21 cellular contexts compared by ENCODE assay signal in the genomic region with DNA sequence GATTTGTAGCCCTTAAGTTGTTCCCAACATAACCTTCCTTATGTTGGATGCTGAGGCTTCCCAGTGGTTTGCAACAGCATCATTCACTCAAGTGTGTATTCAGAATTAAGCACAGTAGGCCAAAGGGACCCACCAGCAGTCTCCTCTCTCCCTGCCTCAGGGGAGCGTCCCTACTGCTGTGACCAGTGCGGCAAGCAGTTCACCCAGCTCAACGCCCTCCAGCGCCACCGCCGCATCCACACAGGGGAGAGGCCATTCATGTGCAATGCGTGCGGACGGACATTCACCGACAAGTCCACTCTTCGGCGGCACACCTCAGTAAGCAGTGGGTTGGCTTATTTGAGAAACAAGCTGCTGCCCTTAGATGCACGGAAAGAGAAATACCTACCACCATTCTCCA. TPM values are rescaled to one million over a fixed set of nuclear protein-coding genes. Genes with fewer than 3 reads are reported as not detected.
DNase-seq lines count a peak whose midpoint lies in the region; ATAC-seq, FAIRE-seq and TF ChIP-seq lines count a peak whose summit lies in the region.
"Had no signal": no experiment of that assay in that cellular context is flagged by ENCODE, and none has a peak within 500 bp of the region (broad histone marks: within the 10 kb centered on the region; RNA-seq: fewer than 3 reads in every experiment).

No MANE protein-coding gene starts in this region.

- TF ChIP-seq EP300 in GM12878 (IDR thresholded peaks at IDR 0.05; ENCODE audit: borderline replicate concordance in 1 of 2, control insufficient read depth in 1 of 2, low read depth in 2 of 2, low read length in 2 of 2), result no peak

- POLR2A ChIA-PET in GM12878 (lab: Charles Lee), result interaction anchor here (0.6 kb wide), 1 partner anchor 14 kb away, joined by 3 read pairs; no protein-coding TSS in a partner anchor

- H3K9me3 ChIP-seq in GM12878 (replicated peaks; ENCODE audit: control insufficient read depth, insufficient read depth, low read length) (no peaks in the 10 kb centered on the region), skeletal muscle tissue (ENCODE audit: control insufficient read depth in 3 of 3, low read length in 3 of 3) (no peaks in the 10 kb centered on the region)
- H3K9me3 ChIP-seq: Caco-2 had no signal

- no peak overlapping the region for H3K4me3 Mint-ChIP-seq in activated T-helper 2 cell treated with anti-CD3 and anti-CD28 coated beads, Interferon-gamma antibody, Interleukin-2, Interleukin-4, amounts not matched to agents 10 μg/mL and 5 μg/mL and 100 μg/mL, durations not matched to agents 14 hours and 24 hours and 36 hours (ENCODE audit: low read depth)
- no peak overlapping the region for H3K4me3 Mint-ChIP-seq in GM23338
- H3K4me3 Mint-ChIP-seq: CD4-positive, alpha-beta memory T cell had no signal

- intact Hi-C loops in GM12878 (cut with micrococcal nuclease; ENCODE audit: unreplicated experiment), result no loop called here
- intact Hi-C loops in activated T-helper 2 cell treated with anti-CD3 and anti-CD28 coated beads, Interferon-gamma antibody, Interleukin-2, Interleukin-4, amounts not matched to agents 10 μg/mL and 5 μg/mL and 100 μg/mL, durations not matched to agents 14 hours and 24 hours and 36 hours (cut with micrococcal nuclease), result no loop called here

- no peak for ATAC-seq in GM12878
- no peak for ATAC-seq in GM18867 (IDR thresholded peaks at IDR 0.05; ENCODE audit: unreplicated experiment)
- ATAC-seq in GM23338, result no peak
- ATAC-seq: Right ventricle myocardium inferior had no signal

- H3K4me2 ChIP-seq in GM12878 (ENCODE audit: control insufficient read depth, insufficient read depth) (no peak overlapping the region), GM23338 (no peak overlapping the region)
- H3K4me2 ChIP-seq: BLaER1 treated with 17β-estradiol and CSF1 and Interleukin-3, amounts not matched to agents 10 nM and 100 nM had no signal

- no peak overlapping the region for H3K27ac Mint-ChIP-seq in activated T-helper 2 cell treated with anti-CD3 and anti-CD28 coated beads, Interferon-gamma antibody, Interleukin-2, Interleukin-4, amounts not matched to agents 10 μg/mL and 5 μg/mL and 100 μg/mL, durations not matched to agents 14 hours and 24 hours and 36 hours
- no peak overlapping the region for H3K27ac Mint-ChIP-seq in GM23338

- 99% methylated on average over 13 of the region's 13 CpGs for WGBS in GM12878 (ENCODE audit: insufficient coverage, insufficient replicate concordance, low lambda C conversion rate, missing lambda C conversion rate)

- no peak for DNase-seq in GM12878 (ENCODE audit: low read depth, low spot score)
- DNase-seq in mesenteric fat pad (ENCODE audit: low spot score), result peak; percentile 80
- DNase-seq in activated T-helper 2 cell treated with anti-CD3 and anti-CD28 coated beads, Interferon-gamma antibody, Interleukin-2, Interleukin-4, amounts not matched to agents 10 μg/mL and 5 μg/mL and 100 μg/mL, durations not matched to agents 14 hours and 24 hours and 36 hours (ENCODE audit: low spot score), result no peak
- no peak for DNase-seq in GM23338 (ENCODE audit: low spot score)
- DNase-seq: Caco-2; CD4-positive, alpha-beta memory T cell; GDM1; MM.1S; NCI-H1092; NCI-H1436; NCI-H187 treated with DMSO at 0.1 percent for 48 hours; NCI-H2107; NCI-H446 treated with DMSO at 0.1 percent for 48 hours; NCI-H526 treated with DMSO at 0.1 percent for 48 hours; OCI-M1 had no signal

- SMC1A ChIA-PET in GM12878 (lab: Charles Lee; ENCODE audit: uncharacterized antibody, unreplicated experiment), result interaction anchor here (1.4 kb wide), 1 partner anchor 50 kb away, joined by 4 read pairs; no protein-coding TSS in a partner anchor

- H3K27me3 Mint-ChIP-seq in activated T-helper 2 cell treated with anti-CD3 and anti-CD28 coated beads, Interferon-gamma antibody, Interleukin-2, Interleukin-4, amounts not matched to agents 10 μg/mL and 5 μg/mL and 100 μg/mL, durations not matched to agents 14 hours and 24 hours and 36 hours (ENCODE audit: low read depth), result no peaks in the 10 kb centered on the region
- peaks cover 10% of the 10 kb centered on the region for H3K27me3 Mint-ChIP-seq in GM23338 (ENCODE audit: insufficient read depth, low read depth, poor library complexity)
- H3K27me3 Mint-ChIP-seq: CD4-positive, alpha-beta memory T cell had no signal

- in situ Hi-C loops in GM12878 (cut with MboI), result loop anchor here (25.0 kb wide), 2 partner anchors 1693 to 1893 kb away; a partner anchor contains a TSS

- CTCF ChIA-PET in GM12878 (lab: Yijun Ruan, JAX), result no interaction called here

- no peak for FAIRE-seq in GM12878 (lab: Jason Lieb, UNC)
- FAIRE-seq: H54 had no signal

- no TSS peak for BruUV-seq in GM12878 (replicated peaks; lab: Mats Ljungman, UMichigan)

- H3K4me3 ChIP-seq in GM12878, result no peak overlapping the region
- no peak overlapping the region for H3K4me3 ChIP-seq in skeletal muscle tissue (ENCODE audit: low read length in 3 of 3)
- H3K4me3 ChIP-seq in GM23338, result no peak overlapping the region
- H3K4me3 ChIP-seq: BLaER1 treated with 17β-estradiol and CSF1 and Interleukin-3, amounts not matched to agents 10 nM and 100 nM had no signal

- peaks cover 16% of the 10 kb centered on the region for H3K4me1 ChIP-seq in GM12878 (ENCODE audit: control insufficient read depth, insufficient read depth, low read length)
- peaks cover 24 to 39% (median 27%) of the 10 kb centered on the region in 3 donors for H3K4me1 ChIP-seq in skeletal muscle tissue (ENCODE audit: control insufficient read depth in 3 of 3, insufficient read depth in 3 of 3, low read length in 3 of 3)
- peaks cover 4% of the 10 kb centered on the region; the same call in 1 of the 2 replicates for H3K4me1 ChIP-seq in GM23338 (ENCODE audit: insufficient read depth)

- peak; percentile 14 for TF ChIP-seq POLR2A in GM19193 (IDR thresholded peaks at IDR 0.05; ENCODE audit: extremely low read depth, insufficient read depth, insufficient read length)
- peak; percentile 64 for TF ChIP-seq POLR2A in GM12878 (IDR thresholded peaks at IDR 0.05; ENCODE audit: low read depth, low read length)

- no peak overlapping the region for H3K9ac ChIP-seq in GM12878 (ENCODE audit: control insufficient read depth, insufficient read depth, low read length)
- no peak overlapping the region for H3K9ac ChIP-seq in skeletal muscle tissue (ENCODE audit: low read depth in 1 of 3, low read length in 3 of 3)
- H3K9ac ChIP-seq: BLaER1 treated with 17β-estradiol and CSF1 and Interleukin-3, amounts not matched to agents 10 nM and 100 nM had no signal

- H2AFZ ChIP-seq in GM12878 (ENCODE audit: control insufficient read depth, low read depth, low read length), result no peak overlapping the region
- H2AFZ ChIP-seq in GM23338, result no peak overlapping the region

- H3K9me2 ChIP-seq in GM23338 (ENCODE audit: insufficient read depth), result no peaks in the 10 kb centered on the region

- H4K20me1 ChIP-seq in GM12878 (ENCODE audit: control insufficient read depth, insufficient read depth) (no peaks in the 10 kb centered on the region), GM23338 (replicated peaks; ENCODE audit: insufficient read depth) (peaks cover 28% of the 10 kb centered on the region)

- H3K79me2 ChIP-seq in GM12878 (ENCODE audit: control insufficient read depth, insufficient read depth, low read length) (peaks cover 31% of the 10 kb centered on the region), GM23338 (replicated peaks; ENCODE audit: insufficient read depth) (peaks cover 38% of the 10 kb centered on the region)

- H3K36me3 Mint-ChIP-seq in activated T-helper 2 cell treated with anti-CD3 and anti-CD28 coated beads, Interferon-gamma antibody, Interleukin-2, Interleukin-4, amounts not matched to agents 10 μg/mL and 5 μg/mL and 100 μg/mL, durations not matched to agents 14 hours and 24 hours and 36 hours (ENCODE audit: low read depth), result peaks cover 81% of the 10 kb centered on the region
- H3K36me3 Mint-ChIP-seq in GM23338 (ENCODE audit: low read depth), result peaks cover 67% of the 10 kb centered on the region

- H3K9me3 Mint-ChIP-seq in activated T-helper 2 cell treated with anti-CD3 and anti-CD28 coated beads, Interferon-gamma antibody, Interleukin-2, Interleukin-4, amounts not matched to agents 10 μg/mL and 5 μg/mL and 100 μg/mL, durations not matched to agents 14 hours and 24 hours and 36 hours, result no peaks in the 10 kb centered on the region
- no peaks in the 10 kb centered on the region for H3K9me3 Mint-ChIP-seq in GM23338
- H3K9me3 Mint-ChIP-seq: CD4-positive, alpha-beta memory T cell had no signal

- H3F3A ChIP-seq in GM23338 (replicated peaks; ENCODE audit: low read depth), result no peaks in the 10 kb centered on the region

- TF ChIP-seq RAD21 in GM12878 (IDR thresholded peaks at IDR 0.05; ENCODE audit: insufficient read depth, low read depth, low read length), result no peak

- no peak overlapping the region for H3K27ac ChIP-seq in GM12878 (ENCODE audit: control insufficient read depth, insufficient read depth)
- peak overlapping the region; percentile 15 for H3K27ac ChIP-seq in skeletal muscle tissue (ENCODE audit: low read depth, low read length)
- no peak overlapping the region for H3K27ac ChIP-seq in GM23338 (ENCODE audit: low read depth)
- H3K27ac ChIP-seq: BLaER1 treated with 17β-estradiol and CSF1 and Interleukin-3, amounts not matched to agents 10 nM and 100 nM had no signal

- H3K36me3 ChIP-seq in GM12878 (ENCODE audit: control insufficient read depth in 2 of 2, insufficient read depth in 2 of 2, low read length in 1 of 2), result peaks cover 15 to 30% of the 10 kb centered on the region in 2 experiments
- peaks cover 32 to 57% (median 57%) of the 10 kb centered on the region in 3 donors for H3K36me3 ChIP-seq in skeletal muscle tissue (ENCODE audit: control insufficient read depth in 3 of 3, insufficient read depth in 3 of 3, low read length in 3 of 3)
- peaks cover 14% of the 10 kb centered on the region; the same call in 1 of the 2 replicates for H3K36me3 ChIP-seq in GM23338 (ENCODE audit: insufficient read depth)

- peaks cover 25% of the 10 kb centered on the region for H3K4me1 Mint-ChIP-seq in activated T-helper 2 cell treated with anti-CD3 and anti-CD28 coated beads, Interferon-gamma antibody, Interleukin-2, Interleukin-4, amounts not matched to agents 10 μg/mL and 5 μg/mL and 100 μg/mL, durations not matched to agents 14 hours and 24 hours and 36 hours (ENCODE audit: low read depth)
- H3K4me1 Mint-ChIP-seq in GM23338, result peaks cover 13% of the 10 kb centered on the region

- TF ChIP-seq CTCF in GM12878 (IDR thresholded peaks at IDR 0.05 in 2 of 3, conservative IDR thresholded peaks at IDR 0.05 in 1 of 3; ENCODE audit: control insufficient read depth in 2 of 3, extremely low read depth in 1 of 3, insufficient read depth in 1 of 3, low read depth in 3 of 3, low read length in 3 of 3) (no peak), GM23338 (conservative IDR thresholded peaks at IDR 0.05; ENCODE audit: low read depth in 2 of 2) (no peak)

- RAD21 ChIA-PET in GM12878 (lab: Charles Lee; ENCODE audit: unreplicated experiment), result no interaction called here

- H3K27me3 ChIP-seq in GM12878 (replicated peaks in 1 of 2; ENCODE audit: control insufficient read depth in 2 of 2, insufficient read depth in 2 of 2, low read length in 1 of 2) (no peaks in the 10 kb centered on the region), skeletal muscle tissue (ENCODE audit: control insufficient read depth in 3 of 3, insufficient read depth in 3 of 3, low read length in 3 of 3) (no peaks in the 10 kb centered on the region), GM23338 (ENCODE audit: insufficient read depth) (no peaks in the 10 kb centered on the region)
- H3K27me3 ChIP-seq: BLaER1 treated with 17β-estradiol and CSF1 and Interleukin-3, amounts not matched to agents 10 nM and 100 nM had no signal

RNA-seq across cellular contexts. Expression of a gene that starts 7.4 kb away (rescaled TPM):
- total RNA-seq in GM12878 (2013; cell fraction: nucleolus; rRNA removed), result 11.1 and 12.9 TPM in 2 replicates
- total RNA-seq in GM12878 (2014; rRNA removed), result 8.7 and 14.0 TPM in 2 replicates
- total RNA-seq in GM12878 (2014; rRNA removed; fragmentation: Illumina TruSeq; extraction: Trizol), result 7.8 and 9.9 TPM in 2 replicates
- total RNA-seq in GM12878 (2021), result 9.5 and 10.7 TPM in 2 replicates
- polyA plus RNA-seq in GM12878 (2011; ENCODE audit: low read depth), result 3.4 TPM
- polyA plus RNA-seq in GM12878 (2011; rRNA removed), result 11.7 and 19.5 TPM in 2 replicates
- polyA plus RNA-seq in GM12878 (2011; cell fraction: cytosol; rRNA removed), result 15.6 and 26.4 TPM in 2 replicates
- polyA plus RNA-seq in GM12878 (2011; cell fraction: nucleus; rRNA removed), result 37.0 and 40.5 TPM in 2 replicates
- polyA plus RNA-seq in GM12878 (2012), result 6.3 and 7.3 TPM in 2 replicates
- 6.2 and 13.5 TPM in 2 replicates for polyA plus RNA-seq in GM12878 (2014; fragmentation: Illumina TruSeq; extraction: Trizol)
- polyA plus RNA-seq in GM12878 (2014; fragmentation: Nextera tagmentation; extraction: Ambion mirVana), result 1 to 10 TPM; 2.2 to 2.4 TPM
- polyA plus RNA-seq in GM12878 (2014; rRNA removed), result 9.5 and 12.4 TPM in 2 replicates
- polyA plus RNA-seq in GM12878 (2016; fragmentation: Nextera tagmentation; extraction: Ambion mirVana), result 1 to 10 TPM; 6.9 to 7.1 TPM
- polyA minus RNA-seq in GM12878 (2011; rRNA and poly(A)+ RNA removed), result 38.7 and 58.2 TPM in 2 replicates
- polyA minus RNA-seq in GM12878 (2011; cell fraction: cytosol; rRNA and poly(A)+ RNA removed), result 14.8 TPM in 2 replicates
- polyA minus RNA-seq in GM12878 (2011; cell fraction: nucleus; rRNA and poly(A)+ RNA removed), result 31.4 and 51.2 TPM in 2 replicates
- total RNA-seq in mesenteric fat pad, result 14.6 TPM
- 11.0 TPM for total RNA-seq in skeletal muscle tissue
- 9.6 and 13.2 TPM in 2 replicates for total RNA-seq in activated T-helper 2 cell treated with anti-CD3 and anti-CD28 coated beads, Interferon-gamma antibody, Interleukin-2, Interleukin-4, amounts not matched to agents 10 μg/mL and 5 μg/mL and 100 μg/mL, durations not matched to agents 14 hours and 24 hours and 36 hours
- total RNA-seq in GM23338 (2014; rRNA removed; shearing (Covaris generic)), result 15.7 and 17.3 TPM in 2 replicates
- 3.7 and 4.2 TPM in 2 replicates for polyA plus RNA-seq in GM23338 (2016; fragmentation: Nextera tagmentation; extraction: Ambion mirVana)

RNA-seq across cellular contexts. Expression of a gene that starts 18.8 kb away (rescaled TPM):
- total RNA-seq in GM12878 (2013; cell fraction: nucleolus; rRNA removed), result 7.8 and 8.3 TPM in 2 replicates
- total RNA-seq in GM12878 (2014; rRNA removed) (61.5 and 65.2 TPM in 2 replicates), GM12878 (2014; rRNA removed; fragmentation: Illumina TruSeq; extraction: Trizol) (32.1 and 36.3 TPM in 2 replicates), GM12878 (2021) (34.4 and 36.9 TPM in 2 replicates), mesenteric fat pad (18.8 TPM), skeletal muscle tissue (15.1 TPM)
- 20.4 TPM for polyA plus RNA-seq in GM12878 (2011; ENCODE audit: low read depth)
- polyA plus RNA-seq in GM12878 (2011; rRNA removed) (38.5 and 50.0 TPM in 2 replicates), GM12878 (2014; fragmentation: Illumina TruSeq; extraction: Trizol) (37.9 and 42.6 TPM in 2 replicates), GM12878 (2014; fragmentation: Nextera tagmentation; extraction: Ambion mirVana) (10 to 100 TPM; 10.2 to 24.2 TPM), GM12878 (2014; rRNA removed) (59.4 and 62.1 TPM in 2 replicates), GM12878 (2016; fragmentation: Nextera tagmentation; extraction: Ambion mirVana) (10 to 100 TPM; 59.3 to 66.7 TPM), GM23338 (2016; fragmentation: Nextera tagmentation; extraction: Ambion mirVana) (34.4 and 39.1 TPM in 2 replicates)
- 60.6 and 64.5 TPM in 2 replicates for polyA plus RNA-seq in GM12878 (2011; cell fraction: cytosol; rRNA removed)
- polyA plus RNA-seq in GM12878 (2011; cell fraction: nucleus; rRNA removed), result 23.1 and 30.6 TPM in 2 replicates
- 26.5 and 27.2 TPM in 2 replicates for polyA plus RNA-seq in GM12878 (2012)
- 26.6 and 35.4 TPM in 2 replicates for polyA minus RNA-seq in GM12878 (2011; rRNA and poly(A)+ RNA removed)
- polyA minus RNA-seq in GM12878 (2011; cell fraction: cytosol; rRNA and poly(A)+ RNA removed), result 10.2 and 11.1 TPM in 2 replicates
- 8.5 and 14.0 TPM in 2 replicates for polyA minus RNA-seq in GM12878 (2011; cell fraction: nucleus; rRNA and poly(A)+ RNA removed)
- 49.7 and 55.7 TPM in 2 replicates for total RNA-seq in activated T-helper 2 cell treated with anti-CD3 and anti-CD28 coated beads, Interferon-gamma antibody, Interleukin-2, Interleukin-4, amounts not matched to agents 10 μg/mL and 5 μg/mL and 100 μg/mL, durations not matched to agents 14 hours and 24 hours and 36 hours
- total RNA-seq in GM23338 (2014; rRNA removed; shearing (Covaris generic)), result 30.2 and 40.5 TPM in 2 replicates

RNA-seq across cellular contexts. Expression of a gene that starts 51.9 kb away (rescaled TPM):
- 84.8 and 86.2 TPM in 2 replicates for total RNA-seq in GM12878 (2013; cell fraction: nucleolus; rRNA removed)
- total RNA-seq in GM12878 (2014; rRNA removed), result 7.2 and 8.8 TPM in 2 replicates
- 7.1 and 8.6 TPM in 2 replicates for total RNA-seq in GM12878 (2014; rRNA removed; fragmentation: Illumina TruSeq; extraction: Trizol)
- total RNA-seq in GM12878 (2021), result 6.6 and 8.5 TPM in 2 replicates
- 5.3 TPM for polyA plus RNA-seq in GM12878 (2011; ENCODE audit: low read depth)
- polyA plus RNA-seq in GM12878 (2011; rRNA removed), result 15.9 and 23.1 TPM in 2 replicates
- 4.6 and 4.8 TPM in 2 replicates for polyA plus RNA-seq in GM12878 (2011; cell fraction: cytosol; rRNA removed)
- 26.9 and 33.7 TPM in 2 replicates for polyA plus RNA-seq in GM12878 (2011; cell fraction: nucleus; rRNA removed)
- 7.8 and 9.9 TPM in 2 replicates for polyA plus RNA-seq in GM12878 (2012)
- polyA plus RNA-seq in GM12878 (2014; fragmentation: Illumina TruSeq; extraction: Trizol), result 8.0 and 10.8 TPM in 2 replicates
- 1 to 10 TPM; 2.1 to 2.3 TPM for polyA plus RNA-seq in GM12878 (2014; fragmentation: Nextera tagmentation; extraction: Ambion mirVana)
- polyA plus RNA-seq in GM12878 (2014; rRNA removed), result 9.2 and 10.2 TPM in 2 replicates
- 1 to 10 TPM; 6.0 to 7.2 TPM for polyA plus RNA-seq in GM12878 (2016; fragmentation: Nextera tagmentation; extraction: Ambion mirVana)
- 7.1 and 12.4 TPM in 2 replicates for polyA minus RNA-seq in GM12878 (2011; rRNA and poly(A)+ RNA removed)
- 3.9 and 4.6 TPM in 2 replicates for polyA minus RNA-seq in GM12878 (2011; cell fraction: cytosol; rRNA and poly(A)+ RNA removed)
- polyA minus RNA-seq in GM12878 (2011; cell fraction: nucleus; rRNA and poly(A)+ RNA removed), result 14.0 and 16.9 TPM in 2 replicates
- total RNA-seq in mesenteric fat pad, result 8.4 TPM
- 8.9 TPM for total RNA-seq in skeletal muscle tissue
- 13.8 and 14.0 TPM in 2 replicates for total RNA-seq in activated T-helper 2 cell treated with anti-CD3 and anti-CD28 coated beads, Interferon-gamma antibody, Interleukin-2, Interleukin-4, amounts not matched to agents 10 μg/mL and 5 μg/mL and 100 μg/mL, durations not matched to agents 14 hours and 24 hours and 36 hours
- total RNA-seq in GM23338 (2014; rRNA removed; shearing (Covaris generic)), result 12.9 and 18.1 TPM in 2 replicates
- polyA plus RNA-seq in GM23338 (2016; fragmentation: Nextera tagmentation; extraction: Ambion mirVana), result 7.3 and 8.1 TPM in 2 replicates
